ENCODE assay signal across 17 cellular contexts in genomic region chr4:122622400-122622799, GRCh38. TPM values are rescaled to one million over a fixed set of nuclear protein-coding genes. Genes with fewer than 3 reads are reported as not detected.
DNase-seq lines count a peak whose midpoint lies in the region; ATAC-seq and TF ChIP-seq lines count a peak whose summit lies in the region.
"Had no signal": no experiment of that assay in that cellular context is flagged by ENCODE, and none has a peak within 500 bp of the region (broad histone marks: within the 10 kb centered on the region; RNA-seq: fewer than 3 reads in every experiment).

No MANE protein-coding gene starts in this region.

- no peaks in the 10 kb centered on the region for H3K4me1 ChIP-seq in body of pancreas
- H3K4me1 ChIP-seq: BLaER1 treated with 17β-estradiol and CSF1 and Interleukin-3, amounts not matched to agents 10 nM and 100 nM had no signal

- no peak for TF ChIP-seq POLR2A in body of pancreas (IDR thresholded peaks at IDR 0.05)

- peaks cover 55% of the 10 kb centered on the region for H3K36me3 Mint-ChIP-seq in activated CD4-positive, alpha-beta T cell treated with anti-CD3 and anti-CD28 coated beads, Interleukin-2, amount 10 ng/mL, durations not matched to agents 24 days and 14 days (ENCODE audit: low read depth)
- peaks cover 68% of the 10 kb centered on the region for H3K36me3 Mint-ChIP-seq in activated naive CD4-positive, alpha-beta T cell treated with anti-CD3 and anti-CD28 coated beads for 36 hours (ENCODE audit: low read depth)
- H3K36me3 Mint-ChIP-seq in activated T-helper 1 cell treated with anti-CD3 and anti-CD28 coated beads, Interleukin-12 subunit alpha, Interleukin-12 subunit beta, Interleukin-2, Interleukin-4 antibody, amounts not matched to agents 30 ng/mL and 10 ng/mL and 1 ng/mL, durations not matched to agents 14 hours and 24 hours and 36 hours (ENCODE audit: low read depth): peaks cover 34% of the 10 kb centered on the region
- H3K36me3 Mint-ChIP-seq: CD4-positive, CD25-positive, alpha-beta regulatory T cell; IgD-negative memory B cell had no signal

- no peaks in the 10 kb centered on the region for H3K36me3 ChIP-seq in body of pancreas (replicated peaks in 1 of 2; ENCODE audit: insufficient read depth in 1 of 2, low read depth in 2 of 2)
- H3K36me3 ChIP-seq: BLaER1 treated with 17β-estradiol and CSF1 and Interleukin-3, amounts not matched to agents 10 nM and 100 nM had no signal

- CTCF ChIA-PET in activated naive CD4-positive, alpha-beta T cell treated with anti-CD3 and anti-CD28 coated beads for 36 hours (lab: Charles Lee): no interaction called here

- peak overlapping the region; percentile 16 for H3K4me3 Mint-ChIP-seq in activated CD4-positive, alpha-beta T cell treated with anti-CD3 and anti-CD28 coated beads, Interleukin-2, amount 10 ng/mL, durations not matched to agents 24 days and 14 days
- peak overlapping the region; percentile 52 for H3K4me3 Mint-ChIP-seq in activated naive CD4-positive, alpha-beta T cell treated with anti-CD3 and anti-CD28 coated beads for 36 hours
- peak overlapping the region; percentile 1 for H3K4me3 Mint-ChIP-seq in activated T-helper 1 cell treated with anti-CD3 and anti-CD28 coated beads, Interleukin-12 subunit alpha, Interleukin-12 subunit beta, Interleukin-2, Interleukin-4 antibody, amounts not matched to agents 30 ng/mL and 10 ng/mL and 1 ng/mL, durations not matched to agents 14 hours and 24 hours and 36 hours
- H3K4me3 Mint-ChIP-seq: CD4-positive, CD25-positive, alpha-beta regulatory T cell; GM23338; IgD-negative memory B cell had no signal

- H3K27ac ChIP-seq in body of pancreas: no peak overlapping the region
- H3K27ac ChIP-seq: BLaER1 treated with 17β-estradiol and CSF1 and Interleukin-3, amounts not matched to agents 10 nM and 100 nM had no signal

- no peak overlapping the region for H3K4me3 ChIP-seq in body of pancreas
- H3K4me3 ChIP-seq: BLaER1 treated with 17β-estradiol and CSF1 and Interleukin-3, amounts not matched to agents 10 nM and 100 nM; GM23338 had no signal

- H3K27me3 Mint-ChIP-seq in activated CD4-positive, alpha-beta T cell treated with anti-CD3 and anti-CD28 coated beads, Interleukin-2, amount 10 ng/mL, durations not matched to agents 24 days and 14 days: no peaks in the 10 kb centered on the region
- H3K27me3 Mint-ChIP-seq in activated naive CD4-positive, alpha-beta T cell treated with anti-CD3 and anti-CD28 coated beads for 36 hours (ENCODE audit: low read depth): no peaks in the 10 kb centered on the region
- no peaks in the 10 kb centered on the region for H3K27me3 Mint-ChIP-seq in activated T-helper 1 cell treated with anti-CD3 and anti-CD28 coated beads, Interleukin-12 subunit alpha, Interleukin-12 subunit beta, Interleukin-2, Interleukin-4 antibody, amounts not matched to agents 30 ng/mL and 10 ng/mL and 1 ng/mL, durations not matched to agents 14 hours and 24 hours and 36 hours (ENCODE audit: insufficient read depth)

- no peaks in the 10 kb centered on the region for H3K9me3 ChIP-seq in body of pancreas
- H3K9me3 ChIP-seq: BLaER1 treated with 17β-estradiol and CSF1 and Interleukin-3, amounts not matched to agents 10 nM and 100 nM had no signal

- no peak for DNase-seq in activated CD4-positive, alpha-beta T cell treated with anti-CD3 and anti-CD28 coated beads, Interleukin-2, amount 10 ng/mL, durations not matched to agents 24 days and 14 days
- no peak for DNase-seq in activated CD4-positive, alpha-beta T cell treated with anti-CD3 and anti-CD28 coated beads, Interleukin-2, amount 50 U/mL, for 1 hour
- no peak for DNase-seq in activated naive CD4-positive, alpha-beta T cell treated with anti-CD3 and anti-CD28 coated beads for 36 hours
- DNase-seq in activated naive CD4-positive, alpha-beta T cell (lab: John Stamatoyannopoulos, UW): no peak
- DNase-seq in activated T-helper 1 cell treated with anti-CD3 and anti-CD28 coated beads, Interleukin-12 subunit alpha, Interleukin-12 subunit beta, Interleukin-2, Interleukin-4 antibody, amounts not matched to agents 30 ng/mL and 10 ng/mL and 1 ng/mL, durations not matched to agents 14 hours and 24 hours and 36 hours (ENCODE audit: low spot score): no peak
- DNase-seq in body of pancreas: no peak
- DNase-seq: 8988T; Calu3; CD4-positive, CD25-positive, alpha-beta regulatory T cell; DMS 273 treated with DMSO at 0.1 percent for 48 hours; H7 had no signal

- 32 to 61% methylated on average over 3 of the region's 3 CpGs for WGBS in body of pancreas, 2 donors

- H3K27me3 ChIP-seq in body of pancreas: no peaks in the 10 kb centered on the region
- H3K27me3 ChIP-seq: BLaER1 treated with 17β-estradiol and CSF1 and Interleukin-3, amounts not matched to agents 10 nM and 100 nM had no signal

- no peak for TF ChIP-seq CTCF in body of pancreas (IDR thresholded peaks at IDR 0.05)

- peaks cover 38% of the 10 kb centered on the region for H3K4me1 Mint-ChIP-seq in activated CD4-positive, alpha-beta T cell treated with anti-CD3 and anti-CD28 coated beads, Interleukin-2, amount 10 ng/mL, durations not matched to agents 24 days and 14 days
- H3K4me1 Mint-ChIP-seq in activated naive CD4-positive, alpha-beta T cell treated with anti-CD3 and anti-CD28 coated beads for 36 hours (ENCODE audit: low read depth): peaks cover 50% of the 10 kb centered on the region
- peaks cover 63% of the 10 kb centered on the region for H3K4me1 Mint-ChIP-seq in activated T-helper 1 cell treated with anti-CD3 and anti-CD28 coated beads, Interleukin-12 subunit alpha, Interleukin-12 subunit beta, Interleukin-2, Interleukin-4 antibody, amounts not matched to agents 30 ng/mL and 10 ng/mL and 1 ng/mL, durations not matched to agents 14 hours and 24 hours and 36 hours (ENCODE audit: low read depth)
- H3K4me1 Mint-ChIP-seq: IgD-negative memory B cell had no signal

- intact Hi-C loops in activated CD4-positive, alpha-beta T cell treated with anti-CD3 and anti-CD28 coated beads, Interleukin-2, amount 10 ng/mL, durations not matched to agents 24 days and 14 days (cut with micrococcal nuclease): loop anchor here (5.0 kb wide), 1 partner anchor 205 kb away; the partner anchor contains the start of gene FGF2
- intact Hi-C loops in activated naive CD4-positive, alpha-beta T cell treated with anti-CD3 and anti-CD28 coated beads for 36 hours (cut with micrococcal nuclease): no loop called here
- intact Hi-C loops in activated T-helper 1 cell treated with anti-CD3 and anti-CD28 coated beads, Interleukin-12 subunit alpha, Interleukin-12 subunit beta, Interleukin-2, Interleukin-4 antibody, amounts not matched to agents 30 ng/mL and 10 ng/mL and 1 ng/mL, durations not matched to agents 14 hours and 24 hours and 36 hours (cut with micrococcal nuclease): no loop called here
- intact Hi-C loops in body of pancreas (cut with DNase I): no loop called here

- H3K9me3 Mint-ChIP-seq in activated CD4-positive, alpha-beta T cell treated with anti-CD3 and anti-CD28 coated beads, Interleukin-2, amount 10 ng/mL, durations not matched to agents 24 days and 14 days: peaks cover 12% of the 10 kb centered on the region
- H3K9me3 Mint-ChIP-seq in activated naive CD4-positive, alpha-beta T cell treated with anti-CD3 and anti-CD28 coated beads for 36 hours: no peaks in the 10 kb centered on the region
- no peaks in the 10 kb centered on the region for H3K9me3 Mint-ChIP-seq in activated T-helper 1 cell treated with anti-CD3 and anti-CD28 coated beads, Interleukin-12 subunit alpha, Interleukin-12 subunit beta, Interleukin-2, Interleukin-4 antibody, amounts not matched to agents 30 ng/mL and 10 ng/mL and 1 ng/mL, durations not matched to agents 14 hours and 24 hours and 36 hours
- H3K9me3 Mint-ChIP-seq: GM23338, IgD-negative memory B cell had no signal

- peak overlapping the region; percentile 9 for H3K27ac Mint-ChIP-seq in activated CD4-positive, alpha-beta T cell treated with anti-CD3 and anti-CD28 coated beads, Interleukin-2, amount 10 ng/mL, durations not matched to agents 24 days and 14 days
- peak overlapping the region; percentile 75 for H3K27ac Mint-ChIP-seq in activated naive CD4-positive, alpha-beta T cell treated with anti-CD3 and anti-CD28 coated beads for 36 hours
- H3K27ac Mint-ChIP-seq in activated T-helper 1 cell treated with anti-CD3 and anti-CD28 coated beads, Interleukin-12 subunit alpha, Interleukin-12 subunit beta, Interleukin-2, Interleukin-4 antibody, amounts not matched to agents 30 ng/mL and 10 ng/mL and 1 ng/mL, durations not matched to agents 14 hours and 24 hours and 36 hours: peak overlapping the region; percentile 13
- H3K27ac Mint-ChIP-seq: CD4-positive, CD25-positive, alpha-beta regulatory T cell; GM23338; IgD-negative memory B cell had no signal

- ATAC-seq in body of pancreas: no peak
- ATAC-seq in GM21723 (IDR thresholded peaks at IDR 0.05; ENCODE audit: unreplicated experiment): no peak
- ATAC-seq: GM23338 had no signal

RNA-seq across cellular contexts. Expression of gene IL21, which starts 1.5 kb away (rescaled TPM):
- 93.8 and 95.3 TPM in 2 replicates for total RNA-seq in activated CD4-positive, alpha-beta T cell treated with anti-CD3 and anti-CD28 coated beads, Interleukin-2, amount 10 ng/mL, durations not matched to agents 24 days and 14 days
- 10 to 100 TPM; 49.9 to 53.1 TPM for total RNA-seq in activated naive CD4-positive, alpha-beta T cell treated with anti-CD3 and anti-CD28 coated beads for 36 hours
- total RNA-seq in activated T-helper 1 cell treated with anti-CD3 and anti-CD28 coated beads, Interleukin-12 subunit alpha, Interleukin-12 subunit beta, Interleukin-2, Interleukin-4 antibody, amounts not matched to agents 30 ng/mL and 10 ng/mL and 1 ng/mL, durations not matched to agents 14 hours and 24 hours and 36 hours: 136 and 138 TPM in 2 replicates
- total RNA-seq in body of pancreas: not detected
- total RNA-seq: Calu3, Daoy, GM23338, H7, HT1080 had no signal

Comparison
In these comparisons a context has a peak if more than half of its experiments do, and no peak if none do; other contexts are left out.
1. H3K27ac Mint-ChIP-seq: peak in every context shown above with its lines; median percentile 75 in activated naive CD4-positive, alpha-beta T cell treated with anti-CD3 and anti-CD28 coated beads for 36 hours; 13 in activated T-helper 1 cell treated with anti-CD3 and anti-CD28 coated beads, Interleukin-12 subunit alpha, Interleukin-12 subunit beta, Interleukin-2, Interleukin-4 antibody, amounts not matched to agents 30 ng/mL and 10 ng/mL and 1 ng/mL, durations not matched to agents 14 hours and 24 hours and 36 hours; 9 in activated CD4-positive, alpha-beta T cell treated with anti-CD3 and anti-CD28 coated beads, Interleukin-2, amount 10 ng/mL, durations not matched to agents 24 days and 14 days.
2. H3K4me3 Mint-ChIP-seq: peak in every context shown above with its lines; median percentile 52 in activated naive CD4-positive, alpha-beta T cell treated with anti-CD3 and anti-CD28 coated beads for 36 hours; 16 in activated CD4-positive, alpha-beta T cell treated with anti-CD3 and anti-CD28 coated beads, Interleukin-2, amount 10 ng/mL, durations not matched to agents 24 days and 14 days; 1 in activated T-helper 1 cell treated with anti-CD3 and anti-CD28 coated beads, Interleukin-12 subunit alpha, Interleukin-12 subunit beta, Interleukin-2, Interleukin-4 antibody, amounts not matched to agents 30 ng/mL and 10 ng/mL and 1 ng/mL, durations not matched to agents 14 hours and 24 hours and 36 hours.
3. RNA of gene IL21, which starts 1.5 kb away (total RNA-seq): 136 to 138 TPM in activated T-helper 1 cell treated with anti-CD3 and anti-CD28 coated beads, Interleukin-12 subunit alpha, Interleukin-12 subunit beta, Interleukin-2, Interleukin-4 antibody, amounts not matched to agents 30 ng/mL and 10 ng/mL and 1 ng/mL, durations not matched to agents 14 hours and 24 hours and 36 hours, 93.8 to 95.3 TPM in activated CD4-positive, alpha-beta T cell treated with anti-CD3 and anti-CD28 coated beads, Interleukin-2, amount 10 ng/mL, durations not matched to agents 24 days and 14 days and 49.9 to 53.1 TPM in activated naive CD4-positive, alpha-beta T cell treated with anti-CD3 and anti-CD28 coated beads for 36 hours; not detected in body of pancreas; every median in the first group is over 10 times any median in the second.